17 cellular contexts compared by ENCODE assay signal in genomic region chr11:92834296-92835020, GRCh38.
"Had no signal": no experiment of that assay in that cellular context is flagged by ENCODE, and none has a peak within 500 bp of the region (broad histone marks: within the 10 kb centered on the region; RNA-seq: fewer than 3 reads in every experiment).

No MANE protein-coding gene starts in this region.

- H3K27me3 ChIP-seq: dorsolateral prefrontal cortex, esophagus squamous epithelium, hepatocyte, neutrophil, right atrium auricular region, tibial artery, upper lobe of left lung, uterus had no signal

- H3K27ac ChIP-seq: dorsolateral prefrontal cortex, esophagus squamous epithelium, hepatocyte, neutrophil, right atrium auricular region, tibial artery, upper lobe of left lung, uterus had no signal

- H3K4me3 ChIP-seq: dorsolateral prefrontal cortex, esophagus squamous epithelium, hepatocyte, mucosa of descending colon, right atrium auricular region, tibial artery, upper lobe of left lung, uterus had no signal

- H3K9me3 ChIP-seq: esophagus squamous epithelium, mucosa of descending colon, neutrophil, right atrium auricular region, tibial artery, upper lobe of left lung, uterus had no signal

- DNase-seq: cortex of kidney; dorsolateral prefrontal cortex; effector memory CD4-positive, alpha-beta T cell; esophagus squamous epithelium; foreskin melanocyte; head of caudate nucleus; kidney glomerular epithelial cell; mucosa of descending colon; naive thymus-derived CD8-positive, alpha-beta T cell; small intestine; stimulated activated CD4-positive, alpha-beta T cell treated with anti-CD3 and anti-CD28 coated beads, Interleukin-12 subunit alpha, Interleukin-12 subunit beta, amount 100 ng/mL, for 4 hours; tibial artery; upper lobe of left lung; uterus had no signal

- H3K4me1 ChIP-seq: right atrium auricular region, tibial artery, upper lobe of left lung, uterus had no signal

- ATAC-seq: mucosa of descending colon; naive thymus-derived CD8-positive, alpha-beta T cell had no signal

- H3K36me3 ChIP-seq: esophagus squamous epithelium, neutrophil, right atrium auricular region, tibial artery, upper lobe of left lung, uterus had no signal
